1 cellular context compared by ENCODE assay signal in genomic region chr10:48760983-48761382, GRCh38.
TF ChIP-seq lines count a peak whose summit lies in the region.

No MANE protein-coding gene starts in this region.

TF ChIP-seq in SK-N-SH, 30 proteins besides CTCF, POLR2A, EP300 and RAD21 (continued from another document):
- TF ChIP-seq REST (IDR thresholded peaks at IDR 0.05; ENCODE audit: low read depth, low read length) (no peak), GATA2 (CRISPR knock-in tag; IDR thresholded peaks at IDR 0.05) (no peak), YY1 (IDR thresholded peaks at IDR 0.05; ENCODE audit: low read depth) (no peak), RCOR1 (IDR thresholded peaks at IDR 0.05; ENCODE audit: low read length) (no peak), MAX (IDR thresholded peaks at IDR 0.05; ENCODE audit: low read depth) (no peak)
- TF ChIP-seq, protein P1, sequence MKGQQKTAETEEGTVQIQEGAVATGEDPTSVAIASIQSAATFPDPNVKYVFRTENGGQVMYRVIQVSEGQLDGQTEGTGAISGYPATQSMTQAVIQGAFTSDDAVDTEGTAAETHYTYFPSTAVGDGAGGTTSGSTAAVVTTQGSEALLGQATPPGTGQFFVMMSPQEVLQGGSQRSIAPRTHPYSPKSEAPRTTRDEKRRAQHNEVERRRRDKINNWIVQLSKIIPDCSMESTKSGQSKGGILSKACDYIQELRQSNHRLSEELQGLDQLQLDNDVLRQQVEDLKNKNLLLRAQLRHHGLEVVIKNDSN (IDR thresholded peaks at IDR 0.05; ENCODE audit: borderline replicate concordance, low read depth), result no peak
TF ChIP-seq in SK-N-SH: peak in this region for 0.
